Comparison of ENCODE assay signal across 15 cellular contexts in genomic region chr12:116538682-116539264, GRCh38. TPM values are rescaled to one million over a fixed set of nuclear protein-coding genes. Genes with fewer than 3 reads are reported as not detected.
DNase-seq lines count a peak whose midpoint lies in the region; ATAC-seq, FAIRE-seq and TF ChIP-seq lines count a peak whose summit lies in the region.
"Had no signal": no experiment of that assay in that cellular context is flagged by ENCODE, and none has a peak within 500 bp of the region (broad histone marks: within the 10 kb centered on the region; RNA-seq: fewer than 3 reads in every experiment).

No MANE protein-coding gene starts in this region.

- POLR2A ChIA-PET in Panc1 (lab: Charles Lee): interaction anchor here (1.1 kb wide), 1 partner anchor 16 kb away, joined by 3 read pairs; no protein-coding TSS in a partner anchor

- BruUV-seq in Panc1 (replicated peaks; lab: Mats Ljungman, UMichigan): no TSS peak

- TF ChIP-seq EP300 in gastroesophageal sphincter (IDR thresholded peaks at IDR 0.05): no peak

- H3K27ac ChIP-seq in Panc1 (ENCODE audit: low read length) (peak overlapping the region; percentile 93), gastroesophageal sphincter (peak overlapping the region in 3 of 4 donors; percentile 31 to 58 (median 38)), spleen (peak overlapping the region in 5 of 8 donors; percentile 14 to 59 (median 49)), upper lobe of right lung (no peak overlapping the region)
- H3K27ac ChIP-seq: cardiac muscle cell, HL-60 had no signal

- no peak for DNase-seq in GM18507 (ENCODE audit: extremely low spot score, insufficient read length, low read depth)
- DNase-seq in Panc1 (ENCODE audit: low read depth, low spot score): no peak
- no peak for DNase-seq in spleen
- no peak for DNase-seq in upper lobe of right lung
- no peak for DNase-seq in NCI-H2107 (lab: John Stamatoyannopoulos, UW)
- DNase-seq: activated CD8-positive, alpha-beta memory T cell treated with anti-CD3 and anti-CD28 coated beads, Interleukin-2, amount 50 U/mL, for 48 hours; CD4-positive, CD25-positive, alpha-beta regulatory T cell; Kasumi-1; OCI-M1; stimulated activated naive CD4-positive, alpha-beta T cell; SW 1271 had no signal

- H3K9me3 ChIP-seq in Panc1 (ENCODE audit: control insufficient read depth, insufficient read depth, low read depth, low read length): no peaks in the 10 kb centered on the region
- H3K9me3 ChIP-seq in gastroesophageal sphincter: no peaks in the 10 kb centered on the region
- H3K9me3 ChIP-seq in spleen: no peaks in the 10 kb centered on the region
- H3K9me3 ChIP-seq in upper lobe of right lung: no peaks in the 10 kb centered on the region

- H3K4me3 ChIP-seq in Panc1 (ENCODE audit: low read depth in 2 of 2, low read length in 2 of 2) (no peak overlapping the region), gastroesophageal sphincter (no peak overlapping the region), spleen (no peak overlapping the region), upper lobe of right lung (no peak overlapping the region)
- H3K4me3 ChIP-seq: cardiac muscle cell had no signal

- H3K36me3 ChIP-seq in Panc1 (ENCODE audit: control insufficient read depth, insufficient read depth, low read length): no peaks in the 10 kb centered on the region; the same call in 1 of the 2 replicates
- H3K36me3 ChIP-seq in gastroesophageal sphincter: no peaks in the 10 kb centered on the region
- H3K36me3 ChIP-seq in spleen: no peaks in the 10 kb centered on the region
- H3K36me3 ChIP-seq in upper lobe of right lung: no peaks in the 10 kb centered on the region
- H3K36me3 ChIP-seq: cardiac muscle cell had no signal

- TF ChIP-seq POLR2A in gastroesophageal sphincter (IDR thresholded peaks at IDR 0.05): no peak
- TF ChIP-seq POLR2A in spleen (IDR thresholded peaks at IDR 0.05): no peak

- in situ Hi-C loops in Panc1 (cut with HindIII; ENCODE audit: low pct_unique_long_range_greater_than_20kb, low sequenced_read_pairs): no loop called here

- H3K27me3 ChIP-seq in Panc1 (ENCODE audit: control insufficient read depth, insufficient read depth, low read length) (no peaks in the 10 kb centered on the region), gastroesophageal sphincter (no peaks in the 10 kb centered on the region), spleen (replicated peaks in 1 of 7) (no peaks in the 10 kb centered on the region), upper lobe of right lung (no peaks in the 10 kb centered on the region)
- H3K27me3 ChIP-seq: cardiac muscle cell had no signal

- intact Hi-C loops in Panc1 (cut with micrococcal nuclease; ENCODE audit: unreplicated experiment): no loop called here
- intact Hi-C loops in spleen (cut with DNase I; ENCODE audit: low total_unique reads): no loop called here
- intact Hi-C loops in upper lobe of right lung (cut with DNase I): no loop called here

- FAIRE-seq in GM18507 (lab: Jason Lieb, UNC): peak; percentile 38

- TF ChIP-seq CTCF in Panc1 (IDR thresholded peaks at IDR 0.05) (no peak), gastroesophageal sphincter (IDR thresholded peaks at IDR 0.05) (no peak), spleen (IDR thresholded peaks at IDR 0.05 in 8 of 11, conservative IDR thresholded peaks at IDR 0.05 in 3 of 11) (no peak), upper lobe of right lung (IDR thresholded peaks at IDR 0.05) (no peak)

- ATAC-seq in Panc1 (no peak), gastroesophageal sphincter (no peak), GM21576 (IDR thresholded peaks at IDR 0.05; ENCODE audit: unreplicated experiment) (no peak), upper lobe of right lung (no peak)

- H3K4me1 ChIP-seq in Panc1 (ENCODE audit: control insufficient read depth, insufficient read depth, low read length) (peaks cover 60% of the 10 kb centered on the region), gastroesophageal sphincter (peaks cover 0 to 56% (median 7%) of the 10 kb centered on the region in 3 donors), spleen (peaks cover 23 to 79% (median 50%) of the 10 kb centered on the region in 6 donors), upper lobe of right lung (peaks cover 25% of the 10 kb centered on the region)

- CTCF ChIA-PET in Panc1 (lab: Charles Lee): interaction anchor here (0.6 kb wide), 1 partner anchor 263 kb away, joined by 12 read pairs; no protein-coding TSS in a partner anchor

- WGBS in gastroesophageal sphincter (ENCODE audit: low coverage in 1 of 2), 2 donors: 73 to 81% methylated on average over 6 to 7 of the region's 8 CpGs
- WGBS in spleen, 5 donors: 48 to 56% (median 50%) methylated on average over 8 of the region's 8 CpGs

RNA-seq across cellular contexts. Expression of gene MAP1LC3B2, which starts 20.4 kb away (rescaled TPM):
- total RNA-seq in Panc1 (2021; ENCODE audit: unreplicated experiment) (1.9 TPM), gastroesophageal sphincter (1 to 10 TPM in 3 of 4 donors, not detected in 1; 1.1 to 1.8 (median 1.8) TPM), spleen (1 to 10 TPM; 1.4 to 3.0 (median 2.1) TPM), upper lobe of right lung (not detected)
- polyA plus RNA-seq in Panc1 (2012; ENCODE audit: insufficient read length): 9.4 TPM
- polyA plus RNA-seq in spleen: 1 to 10 TPM in 2 of 3 donors, under 1 TPM in 1; 0.86 to 1.4 (median 1.2) TPM
